ENCODE assay signal across 1 cellular context in the genomic region with DNA sequence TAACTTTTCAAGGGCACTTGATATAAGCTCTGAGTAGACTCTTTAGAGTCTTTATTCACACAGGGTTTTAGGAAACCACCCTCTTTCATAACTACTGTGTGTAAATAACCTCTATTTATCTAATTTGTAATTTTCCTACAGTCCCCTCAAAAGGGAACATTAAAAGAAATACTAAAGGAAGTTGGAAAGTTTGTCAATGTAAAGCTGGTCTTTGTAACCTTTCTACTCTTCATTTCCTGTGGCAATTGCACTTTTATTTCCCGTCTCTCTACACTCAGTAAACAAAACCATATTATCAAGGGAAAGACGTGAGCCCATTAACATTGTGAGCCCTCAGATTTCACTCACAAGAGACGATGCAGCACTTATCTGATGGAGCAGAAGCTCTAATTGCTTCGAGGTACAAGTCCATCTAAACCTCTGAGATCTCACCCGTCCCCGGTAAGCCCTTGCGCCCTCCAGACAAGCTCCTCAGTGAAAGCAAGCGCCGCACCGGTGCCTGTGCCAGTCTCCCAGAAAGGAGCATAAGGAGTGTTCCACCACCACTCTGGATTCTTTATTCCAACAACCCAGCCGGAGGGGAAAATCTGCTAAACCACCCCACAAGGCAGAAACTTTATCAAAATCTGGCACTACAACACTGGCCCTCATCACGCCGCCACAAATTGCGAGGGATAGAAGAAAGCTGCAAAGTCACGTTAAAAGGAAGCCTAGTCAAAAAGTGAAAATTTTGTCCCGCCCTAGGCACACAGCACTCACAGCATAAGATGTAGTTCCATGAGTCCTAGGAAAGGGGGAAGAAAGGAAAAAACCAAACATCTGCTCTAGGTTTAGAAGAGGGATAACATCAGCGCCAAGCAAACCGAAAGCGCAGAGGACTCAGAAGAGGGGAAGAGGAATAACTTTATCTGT.
TF ChIP-seq lines count a peak whose summit lies in the region.

No MANE protein-coding gene starts in this region.

TF ChIP-seq in HEK293, 187 proteins besides CTCF, POLR2A, EP300 and RAD21:
- TF ChIP-seq, protein P1, sequence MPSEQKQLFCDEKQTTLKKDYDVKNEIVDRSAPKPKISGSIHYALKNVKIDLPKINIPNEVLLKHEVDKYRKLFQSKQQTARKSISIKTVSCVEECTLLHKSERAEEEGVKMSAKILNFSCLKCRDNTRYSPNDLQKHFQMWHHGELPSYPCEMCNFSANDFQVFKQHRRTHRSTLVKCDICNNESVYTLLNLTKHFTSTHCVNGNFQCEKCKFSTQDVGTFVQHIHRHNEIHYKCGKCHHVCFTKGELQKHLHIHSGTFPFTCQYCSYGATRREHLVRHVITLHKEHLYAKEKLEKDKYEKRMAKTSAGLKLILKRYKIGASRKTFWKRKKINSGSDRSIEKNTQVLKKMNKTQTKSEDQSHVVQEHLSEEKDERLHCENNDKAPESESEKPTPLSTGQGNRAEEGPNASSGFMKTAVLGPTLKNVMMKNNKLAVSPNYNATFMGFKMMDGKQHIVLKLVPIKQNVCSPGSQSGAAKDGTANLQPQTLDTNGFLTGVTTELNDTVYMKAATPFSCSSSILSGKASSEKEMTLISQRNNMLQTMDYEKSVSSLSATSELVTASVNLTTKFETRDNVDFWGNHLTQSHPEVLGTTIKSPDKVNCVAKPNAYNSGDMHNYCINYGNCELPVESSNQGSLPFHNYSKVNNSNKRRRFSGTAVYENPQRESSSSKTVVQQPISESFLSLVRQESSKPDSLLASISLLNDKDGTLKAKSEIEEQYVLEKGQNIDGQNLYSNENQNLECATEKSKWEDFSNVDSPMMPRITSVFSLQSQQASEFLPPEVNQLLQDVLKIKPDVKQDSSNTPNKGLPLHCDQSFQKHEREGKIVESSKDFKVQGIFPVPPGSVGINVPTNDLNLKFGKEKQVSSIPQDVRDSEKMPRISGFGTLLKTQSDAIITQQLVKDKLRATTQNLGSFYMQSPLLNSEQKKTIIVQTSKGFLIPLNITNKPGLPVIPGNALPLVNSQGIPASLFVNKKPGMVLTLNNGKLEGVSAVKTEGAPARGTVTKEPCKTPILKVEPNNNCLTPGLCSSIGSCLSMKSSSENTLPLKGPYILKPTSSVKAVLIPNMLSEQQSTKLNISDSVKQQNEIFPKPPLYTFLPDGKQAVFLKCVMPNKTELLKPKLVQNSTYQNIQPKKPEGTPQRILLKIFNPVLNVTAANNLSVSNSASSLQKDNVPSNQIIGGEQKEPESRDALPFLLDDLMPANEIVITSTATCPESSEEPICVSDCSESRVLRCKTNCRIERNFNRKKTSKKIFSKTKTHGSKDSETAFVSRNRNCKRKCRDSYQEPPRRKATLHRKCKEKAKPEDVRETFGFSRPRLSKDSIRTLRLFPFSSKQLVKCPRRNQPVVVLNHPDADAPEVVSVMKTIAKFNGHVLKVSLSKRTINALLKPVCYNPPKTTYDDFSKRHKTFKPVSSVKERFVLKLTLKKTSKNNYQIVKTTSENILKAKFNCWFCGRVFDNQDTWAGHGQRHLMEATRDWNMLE (tag by site-specific recombination; conservative IDR thresholded peaks at IDR 0.05; ENCODE audit: low read depth): 0 out of 2 replicates have a peak, but pooled peaks have one; percentile 27
- TF ChIP-seq, protein P2, sequence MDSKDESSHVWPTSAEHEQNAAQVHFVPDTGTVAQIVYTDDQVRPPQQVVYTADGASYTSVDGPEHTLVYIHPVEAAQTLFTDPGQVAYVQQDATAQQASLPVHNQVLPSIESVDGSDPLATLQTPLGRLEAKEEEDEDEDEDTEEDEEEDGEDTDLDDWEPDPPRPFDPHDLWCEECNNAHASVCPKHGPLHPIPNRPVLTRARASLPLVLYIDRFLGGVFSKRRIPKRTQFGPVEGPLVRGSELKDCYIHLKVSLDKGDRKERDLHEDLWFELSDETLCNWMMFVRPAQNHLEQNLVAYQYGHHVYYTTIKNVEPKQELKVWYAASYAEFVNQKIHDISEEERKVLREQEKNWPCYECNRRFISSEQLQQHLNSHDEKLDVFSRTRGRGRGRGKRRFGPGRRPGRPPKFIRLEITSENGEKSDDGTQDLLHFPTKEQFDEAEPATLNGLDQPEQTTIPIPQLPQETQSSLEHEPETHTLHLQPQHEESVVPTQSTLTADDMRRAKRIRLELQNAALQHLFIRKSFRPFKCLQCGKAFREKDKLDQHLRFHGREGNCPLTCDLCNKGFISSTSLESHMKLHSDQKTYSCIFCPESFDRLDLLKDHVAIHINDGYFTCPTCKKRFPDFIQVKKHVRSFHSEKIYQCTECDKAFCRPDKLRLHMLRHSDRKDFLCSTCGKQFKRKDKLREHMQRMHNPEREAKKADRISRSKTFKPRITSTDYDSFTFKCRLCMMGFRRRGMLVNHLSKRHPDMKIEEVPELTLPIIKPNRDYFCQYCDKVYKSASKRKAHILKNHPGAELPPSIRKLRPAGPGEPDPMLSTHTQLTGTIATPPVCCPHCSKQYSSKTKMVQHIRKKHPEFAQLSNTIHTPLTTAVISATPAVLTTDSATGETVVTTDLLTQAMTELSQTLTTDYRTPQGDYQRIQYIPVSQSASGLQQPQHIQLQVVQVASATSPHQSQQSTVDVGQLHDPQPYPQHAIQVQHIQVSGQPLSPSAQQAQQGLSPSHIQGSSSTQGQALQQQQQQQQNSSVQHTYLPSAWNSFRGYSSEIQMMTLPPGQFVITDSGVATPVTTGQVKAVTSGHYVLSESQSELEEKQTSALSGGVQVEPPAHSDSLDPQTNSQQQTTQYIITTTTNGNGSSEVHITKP (tag by site-specific recombination; IDR thresholded peaks at IDR 0.05): peak; percentile 88
- TF ChIP-seq GFI1B (tag by site-specific recombination; IDR thresholded peaks at IDR 0.05) (no peak), PRDM1 (tag by site-specific recombination; IDR thresholded peaks at IDR 0.05) (peak; percentile 57), ZNF366 (tag by site-specific recombination; conservative IDR thresholded peaks at IDR 0.05) (peak; percentile 54), YY2 (tag by site-specific recombination; IDR thresholded peaks at IDR 0.05) (no peak), ZEB2 (tag by site-specific recombination; IDR thresholded peaks at IDR 0.05) (0 out of 2 replicates have a peak, but pooled peaks have one; percentile 9), ZNF658 (tag by site-specific recombination; IDR thresholded peaks at IDR 0.05) (no peak), ZNF335 (tag by site-specific recombination; conservative IDR thresholded peaks at IDR 0.05) (peak; percentile 84), PRDM6 (tag by site-specific recombination; IDR thresholded peaks at IDR 0.05) (0 out of 2 replicates have a peak, but pooled peaks have one; percentile 6), ZNF830 (tag by site-specific recombination; IDR thresholded peaks at IDR 0.05; ENCODE audit: low read depth) (no peak), ZNF223 (tag by site-specific recombination; IDR thresholded peaks at IDR 0.05) (no peak), ZNF416 (tag by site-specific recombination; IDR thresholded peaks at IDR 0.05) (no peak), ZNF350 (tag by site-specific recombination; IDR thresholded peaks at IDR 0.05) (no peak), ZXDB (tag by site-specific recombination; IDR thresholded peaks at IDR 0.05) (no peak), ZNF530 (tag by site-specific recombination; IDR thresholded peaks at IDR 0.05; ENCODE audit: low read depth) (no peak)
- TF ChIP-seq, protein P3, sequence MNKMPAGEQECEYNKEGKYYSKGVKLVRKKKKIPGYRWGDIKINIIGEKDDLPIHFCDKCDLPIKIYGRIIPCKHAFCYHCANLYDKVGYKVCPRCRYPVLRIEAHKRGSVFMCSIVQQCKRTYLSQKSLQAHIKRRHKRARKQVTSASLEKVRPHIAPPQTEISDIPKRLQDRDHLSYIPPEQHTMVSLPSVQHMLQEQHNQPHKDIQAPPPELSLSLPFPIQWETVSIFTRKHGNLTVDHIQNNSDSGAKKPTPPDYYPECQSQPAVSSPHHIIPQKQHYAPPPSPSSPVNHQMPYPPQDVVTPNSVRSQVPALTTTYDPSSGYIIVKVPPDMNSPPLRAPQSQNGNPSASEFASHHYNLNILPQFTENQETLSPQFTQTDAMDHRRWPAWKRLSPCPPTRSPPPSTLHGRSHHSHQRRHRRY (tag by site-specific recombination; IDR thresholded peaks at IDR 0.05): no peak
TF ChIP-seq in HEK293: peak in this region for 7.
